ENCODE assay signal across 12 cellular contexts in the genomic region with DNA sequence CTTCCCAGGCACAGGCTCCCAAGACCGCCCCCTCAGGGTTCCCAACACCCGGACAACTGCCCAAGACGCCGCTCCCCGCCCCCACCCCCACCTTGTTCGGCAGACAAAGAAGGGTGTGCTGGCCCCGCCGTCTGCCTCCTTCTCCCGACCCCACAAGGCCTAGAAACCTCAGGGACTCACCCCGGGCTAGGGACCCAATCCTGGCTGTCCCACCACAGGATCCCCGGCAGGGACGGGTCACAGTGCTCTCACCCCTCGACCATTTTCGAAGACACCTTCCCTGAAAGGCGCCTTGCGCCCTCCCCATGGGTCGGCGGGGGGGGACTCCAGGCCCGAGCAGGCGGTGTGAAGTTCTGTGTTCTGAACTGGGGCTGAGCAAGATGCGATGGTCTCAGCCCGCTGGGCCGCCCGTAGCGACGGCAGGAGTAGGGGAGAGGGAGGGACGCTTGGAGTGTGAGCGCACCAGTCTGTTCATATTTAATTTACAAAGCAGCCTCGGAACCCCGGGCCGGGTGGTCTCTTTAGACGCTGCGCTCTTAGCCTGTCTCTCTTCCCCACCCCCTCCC. TPM values are rescaled to one million over a fixed set of nuclear protein-coding genes. Genes with fewer than 3 reads are reported as not detected.
DNase-seq lines count a peak whose midpoint lies in the region; ATAC-seq and TF ChIP-seq lines count a peak whose summit lies in the region.
"Had no signal": no experiment of that assay in that cellular context is flagged by ENCODE, and none has a peak within 500 bp of the region (broad histone marks: within the 10 kb centered on the region; RNA-seq: fewer than 3 reads in every experiment).

No MANE protein-coding gene starts in this region.

- H3K14ac ChIP-seq in IMR-90 (replicated peaks; ENCODE audit: low read depth, low read length): no peak overlapping the region

- no peaks in the 10 kb centered on the region for H3K79me1 ChIP-seq in IMR-90 (ENCODE audit: low read depth in 1 of 2, low read length in 2 of 2)

- WGBS in IMR-90 (ENCODE audit: extremely low coverage in 2 of 2, insufficient read length in 1 of 2), 2 experiments: 4% methylated on average over 9 of the region's 33 CpGs; no CpG with 5 or more reads in 1 of the 2 experiments

- no peak overlapping the region for H3K9ac ChIP-seq in IMR-90 (ENCODE audit: low read depth, low read length)

- TF ChIP-seq POLR2A in IMR-90 (IDR thresholded peaks at IDR 0.05; ENCODE audit: low read depth, low read length): no peak

- H2BK20ac ChIP-seq in IMR-90 (ENCODE audit: low read depth, low read length): no peak overlapping the region

- no peaks in the 10 kb centered on the region for H3K36me3 ChIP-seq in IMR-90 (ENCODE audit: control insufficient read depth, insufficient read depth, low read length)
- no peaks in the 10 kb centered on the region for H3K36me3 ChIP-seq in neuron (ENCODE audit: insufficient read depth, low read length)

- no peak for ATAC-seq in IMR-90 (ENCODE audit: low read depth)
- no peak for ATAC-seq in HG03565 (IDR thresholded peaks at IDR 0.05; ENCODE audit: unreplicated experiment)
- ATAC-seq in GM19035 (IDR thresholded peaks at IDR 0.05; ENCODE audit: unreplicated experiment): no peak

- DNase-seq in ELF-1 (ENCODE audit: low read depth, low spot score) (peak; percentile 38), IMR-90 (no peak), coronary artery (ENCODE audit: low spot score) (no peak), RPMI8226 (no peak)
- DNase-seq: activated CD4-positive, alpha-beta T cell treated with anti-CD3 and anti-CD28 coated beads, Interleukin-2, amount 50 U/mL, for 1 hour; HCEC 1CT; NCI-H1436 treated with DMSO at 0.1 percent for 48 hours; Right ventricle myocardium superior; stimulated activated naive CD4-positive, alpha-beta T cell treated with Interleukin-2 at 50 U/mL for 16 hours had no signal

- peaks cover 14% of the 10 kb centered on the region; the same call in 1 of the 2 replicates for H4K20me1 ChIP-seq in IMR-90 (ENCODE audit: insufficient read depth, low read length)

- 0 out of 2 replicates have a peak, but pooled peaks cover 2% of the 10 kb centered on the region for H3K9me1 ChIP-seq in IMR-90 (ENCODE audit: insufficient read depth, low read length)

- H3K56ac ChIP-seq in IMR-90 (ENCODE audit: extremely low read depth, insufficient read depth, low read length): no peak overlapping the region

- TF ChIP-seq CTCF in IMR-90 (conservative IDR thresholded peaks at IDR 0.05; ENCODE audit: low read depth, low read length) (no peak), coronary artery (IDR thresholded peaks at IDR 0.05) (no peak)

- intact Hi-C loops in IMR-90 (cut with micrococcal nuclease): no loop called here

- BruUV-seq in IMR-90 (replicated peaks; lab: Mats Ljungman, UMichigan): no TSS peak

- H3K9me3 ChIP-seq in IMR-90 (ENCODE audit: control insufficient read depth, insufficient read depth, low read length): peaks cover 8% of the 10 kb centered on the region
- peaks cover 13% of the 10 kb centered on the region for H3K9me3 ChIP-seq in neuron (ENCODE audit: low read length)

- H3K27ac ChIP-seq in IMR-90 (ENCODE audit: insufficient read depth, low read length) (no peak overlapping the region), coronary artery (no peak overlapping the region)

- no peak overlapping the region for H2AK5ac ChIP-seq in IMR-90 (ENCODE audit: low read depth, low read length)

- H3K23ac ChIP-seq in IMR-90 (ENCODE audit: low read depth, low read length): no peak overlapping the region

- H2AFZ ChIP-seq in IMR-90 (replicated peaks; ENCODE audit: low read length, poor library complexity) (no peak overlapping the region), neuron (ENCODE audit: low read depth, low read length) (peak overlapping the region; percentile 8)

- H3K4me2 ChIP-seq in IMR-90 (ENCODE audit: low read depth, low read length): no peak overlapping the region

- H2AK9ac ChIP-seq in IMR-90 (replicated peaks; ENCODE audit: low read depth, low read length, poor library complexity): peak overlapping the region; percentile 12

- no peak overlapping the region for H2BK120ac ChIP-seq in IMR-90 (ENCODE audit: low read depth, low read length)

- H4K91ac ChIP-seq in IMR-90 (ENCODE audit: insufficient read depth, low read depth, low read length): no peak overlapping the region

- no peak overlapping the region for H3K18ac ChIP-seq in IMR-90 (ENCODE audit: low read depth, low read length)

- CTCF ChIA-PET in IMR-90 (lab: Yijun Ruan, JAX): interaction anchor here (0.6 to 1.7 kb wide), 4 partner anchors 100 to 192 kb away, joined by 3 to 8 read pairs (median 5); no protein-coding TSS in a partner anchor

- POLR2A ChIA-PET in IMR-90 (lab: Charles Lee; ENCODE audit: unreplicated experiment): no interaction called here

- TF ChIP-seq RAD21 in IMR-90 (IDR thresholded peaks at IDR 0.05; ENCODE audit: low read length): no peak

- no peak overlapping the region for H4K8ac ChIP-seq in IMR-90 (ENCODE audit: low read depth in 2 of 2, low read length in 2 of 2)

- no peak overlapping the region for H2BK5ac ChIP-seq in IMR-90 (ENCODE audit: low read depth, low read length, poor library complexity, severe bottlenecking)

- H3K4me1 ChIP-seq in IMR-90 (ENCODE audit: control insufficient read depth, insufficient read depth, low read length): no peaks in the 10 kb centered on the region; the same call in 1 of the 2 replicates
- H3K4me1 ChIP-seq in neuron (ENCODE audit: insufficient read depth, low read length): peaks cover 26% of the 10 kb centered on the region

- H3K27me3 ChIP-seq in IMR-90 (ENCODE audit: control insufficient read depth, insufficient read depth, low read length): peaks cover 89% of the 10 kb centered on the region
- H3K27me3 ChIP-seq in neuron (ENCODE audit: insufficient read depth, low read length): peaks cover 60% of the 10 kb centered on the region

- no peak overlapping the region for H4K5ac ChIP-seq in IMR-90 (ENCODE audit: low read depth, low read length)

- no peak overlapping the region for H3K4ac ChIP-seq in IMR-90 (ENCODE audit: low read depth, low read length)

- in situ Hi-C loops in IMR-90 (cut with MboI; ENCODE audit: low sequenced_read_pairs): loop anchor here (5.0 kb wide), 2 partner anchors 72 to 178 kb away; no protein-coding TSS in a partner anchor

- H2BK15ac ChIP-seq in IMR-90 (ENCODE audit: low read depth, low read length): no peak overlapping the region

- no peak overlapping the region for H3K4me3 ChIP-seq in IMR-90 (ENCODE audit: insufficient read depth, low read depth, low read length)
- H3K4me3 ChIP-seq in coronary artery: peak overlapping the region; percentile 58
- H3K4me3 ChIP-seq in neuron (ENCODE audit: low read length): peak overlapping the region; percentile 41

- dilution Hi-C loops in IMR-90 (cut with HindIII; ENCODE audit: low sequenced_read_pairs, unreplicated experiment): no loop called here

TF ChIP-seq in IMR-90, 13 proteins besides CTCF, POLR2A, EP300 and RAD21:
- no peak for TF ChIP-seq BHLHE40 (IDR thresholded peaks at IDR 0.05; ENCODE audit: low read depth, low read length)
- TF ChIP-seq RFX5 (IDR thresholded peaks at IDR 0.05; ENCODE audit: low read depth, low read length): no peak
- no peak for TF ChIP-seq CEBPB (IDR thresholded peaks at IDR 0.05; ENCODE audit: low read depth, low read length)
- no peak for TF ChIP-seq NFE2L2 (IDR thresholded peaks at IDR 0.05; ENCODE audit: low read depth, low read length)
- TF ChIP-seq MXI1 (IDR thresholded peaks at IDR 0.05; ENCODE audit: borderline replicate concordance, low read depth, low read length): no peak

RNA-seq across cellular contexts. Expression of a gene that starts 1.5 kb away (rescaled TPM):
- not detected in 2 replicates for total RNA-seq in IMR-90 (2012; rRNA removed)
- not detected in 2 replicates for polyA plus RNA-seq in IMR-90 (2012; rRNA removed)
- not detected in 2 replicates for polyA plus RNA-seq in IMR-90 (2012; cell fraction: cytosol; rRNA removed)
- polyA plus RNA-seq in IMR-90 (2012; cell fraction: nucleus; rRNA removed; ENCODE audit: low replicate concordance): not detected in 2 replicates

RNA-seq across cellular contexts. Expression of a gene that starts 44.6 kb away (rescaled TPM):
- total RNA-seq in IMR-90 (2012; rRNA removed): under 0.01 TPM in 2 replicates
- polyA plus RNA-seq in IMR-90 (2012; rRNA removed): 0.79 and 1.0 TPM in 2 replicates
- polyA plus RNA-seq in IMR-90 (2012; cell fraction: cytosol; rRNA removed): 0.53 and 2.1 TPM in 2 replicates
- polyA plus RNA-seq in IMR-90 (2012; cell fraction: nucleus; rRNA removed; ENCODE audit: low replicate concordance): 0.40 and 0.44 TPM in 2 replicates

RNA-seq across cellular contexts. Expression of a gene that starts 46.5 kb away (rescaled TPM):
- not detected in 2 replicates for total RNA-seq in IMR-90 (2012; rRNA removed)
- not detected in 2 replicates for polyA plus RNA-seq in IMR-90 (2012; rRNA removed)
- polyA plus RNA-seq in IMR-90 (2012; cell fraction: cytosol; rRNA removed): not detected in 2 replicates
- 0.14 TPM in 1 of 2 replicates, not detected in the other for polyA plus RNA-seq in IMR-90 (2012; cell fraction: nucleus; rRNA removed; ENCODE audit: low replicate concordance)
- total RNA-seq: Right ventricle myocardium superior had no signal
